29 cellular contexts compared by ENCODE assay signal in genomic region chr11:132627981-132628380, GRCh38.
"Had no signal": no experiment of that assay in that cellular context is flagged by ENCODE, and none has a peak within 500 bp of the region (broad histone marks: within the 10 kb centered on the region; RNA-seq: fewer than 3 reads in every experiment).

No MANE protein-coding gene starts in this region.

- H3K4me1 ChIP-seq: neural progenitor cell, parathyroid adenoma, psoas muscle, right lobe of liver, sigmoid colon, suprapubic skin, testis, tibial artery, transverse colon, upper lobe of right lung, uterus had no signal

- H3K4me1 Mint-ChIP-seq: natural killer cell; stimulated activated memory B cell treated with anti-CD40 and anti-IgM and Interleukin-4, amounts not matched to agents 10 μg/mL and 1 μg/mL and 100 μg/mL, for 72 hours; stimulated activated naive CD8-positive, alpha-beta T cell treated with anti-CD3 and anti-CD28 coated beads, Interleukin-15, amount 100 ng/mL, for 72 hours had no signal

- H3K27ac Mint-ChIP-seq: natural killer cell; nephron; neural progenitor cell; progenitor cell of endocrine pancreas; stimulated activated memory B cell treated with anti-CD40 and anti-IgM and Interleukin-4, amounts not matched to agents 10 μg/mL and 1 μg/mL and 100 μg/mL, for 72 hours; stimulated activated naive CD8-positive, alpha-beta T cell treated with anti-CD3 and anti-CD28 coated beads, Interleukin-15, amount 100 ng/mL, for 72 hours; type B pancreatic cell had no signal

- H3K9me3 ChIP-seq: ovary, psoas muscle, sigmoid colon, suprapubic skin, testis, tibial artery, transverse colon, upper lobe of right lung, uterus had no signal

- H3K36me3 Mint-ChIP-seq: natural killer cell; neural progenitor cell; stimulated activated memory B cell treated with anti-CD40 and anti-IgM and Interleukin-4, amounts not matched to agents 10 μg/mL and 1 μg/mL and 100 μg/mL, for 72 hours had no signal

- DNase-seq: natural killer cell; occipital lobe; ovary; posterior cingulate gyrus; psoas muscle; right cardiac atrium; right lobe of liver; sigmoid colon; small intestine; stimulated activated CD4-positive, alpha-beta T cell treated with anti-CD3 and anti-CD28 coated beads, Interleukin-12 subunit alpha, Interleukin-12 subunit beta, amount 100 ng/mL, for 4 hours; stimulated activated CD4-positive, alpha-beta T cell treated with anti-CD3 and anti-CD28 coated beads, Interleukin-1b, Interleukin-23, amount 100 ng/mL, for 48 hours; stimulated activated CD4-positive, alpha-beta T cell treated with anti-CD3 and anti-CD28 coated beads, Interleukin-4, amount 100 ng/mL, for 1 hour; stimulated activated CD4-positive, alpha-beta T cell treated with anti-CD3 and anti-CD28 coated beads, Interleukin-4, amount 100 ng/mL, for 4 hours; stimulated activated CD8-positive, alpha-beta memory T cell treated with anti-CD3 and anti-CD28 coated beads, Interleukin-4, amount 100 ng/mL, for 48 hours; stimulated activated naive CD4-positive, alpha-beta T cell; stimulated activated naive CD8-positive, alpha-beta T cell treated with anti-CD3 and anti-CD28 coated beads, Interleukin-15, amount 100 ng/mL, for 72 hours; stimulated activated naive CD8-positive, alpha-beta T cell treated with anti-CD3 and anti-CD28 coated beads, Interleukin-15, Interleukin-2, amounts not matched to agents 100 U/mL and 50 U/mL, for 24 hours; testis; tibial artery; transverse colon; upper lobe of right lung; uterus had no signal

- H2AFZ ChIP-seq: neural progenitor cell, parathyroid adenoma had no signal

- H3K9ac ChIP-seq: neural progenitor cell, parathyroid adenoma had no signal

- H3K27me3 ChIP-seq: neural progenitor cell, ovary, right lobe of liver, sigmoid colon, suprapubic skin, testis, tibial artery, transverse colon, upper lobe of right lung, uterus had no signal

- H3K4me3 Mint-ChIP-seq: natural killer cell; nephron; neural progenitor cell; stimulated activated memory B cell treated with anti-CD40 and anti-IgM and Interleukin-4, amounts not matched to agents 10 μg/mL and 1 μg/mL and 100 μg/mL, for 72 hours; stimulated activated naive CD8-positive, alpha-beta T cell treated with anti-CD3 and anti-CD28 coated beads, Interleukin-15, amount 100 ng/mL, for 72 hours; type B pancreatic cell had no signal

- H3K79me2 ChIP-seq: parathyroid adenoma had no signal

- FAIRE-seq: small intestine had no signal

- H3K36me3 ChIP-seq: neural progenitor cell, ovary, right lobe of liver, sigmoid colon, suprapubic skin, tibial artery, transverse colon, upper lobe of right lung, uterus had no signal

- H3K27me3 Mint-ChIP-seq: stimulated activated memory B cell treated with anti-CD40 and anti-IgM and Interleukin-4, amounts not matched to agents 10 μg/mL and 1 μg/mL and 100 μg/mL, for 72 hours; stimulated activated naive CD8-positive, alpha-beta T cell treated with anti-CD3 and anti-CD28 coated beads, Interleukin-15, amount 100 ng/mL, for 72 hours had no signal

- ATAC-seq: natural killer cell; psoas muscle; right cardiac atrium; right lobe of liver; stimulated activated memory B cell treated with anti-CD40 and anti-IgM and Interleukin-4, amounts not matched to agents 10 μg/mL and 1 μg/mL and 100 μg/mL, for 72 hours; stimulated activated naive CD8-positive, alpha-beta T cell treated with anti-CD3 and anti-CD28 coated beads, Interleukin-15, amount 100 ng/mL, for 72 hours; stimulated activated naive CD8-positive, alpha-beta T cell treated with anti-CD3 and anti-CD28 coated beads, Interleukin-15, Interleukin-2, amounts not matched to agents 100 U/mL and 50 U/mL, for 24 hours; upper lobe of right lung had no signal

- H3K27ac ChIP-seq: neural progenitor cell, ovary, parathyroid adenoma, psoas muscle, right lobe of liver, sigmoid colon, suprapubic skin, testis, tibial artery, transverse colon, upper lobe of right lung, uterus had no signal

- H3K4me3 ChIP-seq: neural progenitor cell, ovary, psoas muscle, right lobe of liver, sigmoid colon, suprapubic skin, testis, tibial artery, transverse colon, upper lobe of right lung, uterus had no signal

- H3K4me2 ChIP-seq: neural progenitor cell had no signal
